9 cellular contexts compared by ENCODE assay signal in genomic region chr22:45578524-45579147, GRCh38.
DNase-seq lines count a peak whose midpoint lies in the region; ATAC-seq, FAIRE-seq and TF ChIP-seq lines count a peak whose summit lies in the region.
"Had no signal": no experiment of that assay in that cellular context is flagged by ENCODE, and none has a peak within 500 bp of the region (broad histone marks: within the 10 kb centered on the region; RNA-seq: fewer than 3 reads in every experiment).

No MANE protein-coding gene starts in this region.

- no peaks in the 10 kb centered on the region for H3K9me2 ChIP-seq in Loucy (replicated peaks; ENCODE audit: low read depth, low read length)

- no peak for TF ChIP-seq POLR2A in vagina (IDR thresholded peaks at IDR 0.05)

- intact Hi-C loops in kidney (cut with DNase I) (no loop called here), vagina (cut with DNase I) (loop anchor here (10.0 kb wide), 1 partner anchor 66 kb away; no protein-coding TSS in a partner anchor), pancreas (cut with DNase I) (no loop called here)

- ATAC-seq in pancreas = no peak
- no peak for ATAC-seq in HG02678 (IDR thresholded peaks at IDR 0.05; ENCODE audit: unreplicated experiment)

- no peaks in the 10 kb centered on the region for H3F3A ChIP-seq in Loucy (ENCODE audit: low read depth)

- peaks cover 45 to 90% (median 79%) of the 10 kb centered on the region in 10 experiments for H3K4me1 ChIP-seq in BLaER1 treated with 17β-estradiol and CSF1 and Interleukin-3, amounts not matched to agents 10 nM and 100 nM
- peaks cover 38% of the 10 kb centered on the region for H3K4me1 ChIP-seq in Loucy (ENCODE audit: insufficient read depth, low read length, poor library complexity, severe bottlenecking)
- no peaks in the 10 kb centered on the region for H3K4me1 ChIP-seq in kidney (ENCODE audit: control insufficient read depth in 1 of 2, insufficient read depth in 1 of 2, low read depth in 1 of 2, low read length in 2 of 2)
- peaks cover 49% of the 10 kb centered on the region for H3K4me1 ChIP-seq in vagina
- H3K4me1 ChIP-seq in pancreas = no peaks in the 10 kb centered on the region

- H3K36me3 ChIP-seq in BLaER1 treated with 17β-estradiol and CSF1 and Interleukin-3, amounts not matched to agents 10 nM and 100 nM = no peaks in the 10 kb centered on the region
- H3K36me3 ChIP-seq in Loucy (ENCODE audit: insufficient read depth, low read length) (no peaks in the 10 kb centered on the region), kidney (ENCODE audit: control insufficient read depth in 1 of 2, insufficient read depth in 2 of 2, low read length in 2 of 2) (no peaks in the 10 kb centered on the region), vagina (peaks cover 0 to 53% of the 10 kb centered on the region in 2 donors), pancreas (no peaks in the 10 kb centered on the region)
- H3K36me3 ChIP-seq: BE2C had no signal

- WGBS in pancreas, 2 donors = 71 to 82% methylated on average over 7 of the region's 7 CpGs

- FAIRE-seq in kidney (lab: Jason Lieb, UNC) (no peak), pancreas (lab: Jason Lieb, UNC) (no peak)

- no peaks in the 10 kb centered on the region for H3K79me2 ChIP-seq in Loucy (ENCODE audit: insufficient read depth, low read length)

- peaks cover 0 to 40% (median 0%) of the 10 kb centered on the region in 11 experiments; a peak in 9 of 22 replicates for H3K27me3 ChIP-seq in BLaER1 treated with 17β-estradiol and CSF1 and Interleukin-3, amounts not matched to agents 10 nM and 100 nM
- H3K27me3 ChIP-seq in Loucy (ENCODE audit: insufficient read depth, low read length, poor library complexity, severe bottlenecking) (no peaks in the 10 kb centered on the region), vagina (no peaks in the 10 kb centered on the region), pancreas (peaks cover 0 to 5% (median 0%) of the 10 kb centered on the region in 4 donors)
- H3K27me3 ChIP-seq: BE2C had no signal

- H3K9me3 ChIP-seq in BLaER1 treated with 17β-estradiol and CSF1 and Interleukin-3, amounts not matched to agents 10 nM and 100 nM (replicated peaks in 1 of 11) = no peaks in the 10 kb centered on the region
- H3K9me3 ChIP-seq in Loucy (ENCODE audit: insufficient read depth, low read depth, low read length) (no peaks in the 10 kb centered on the region), kidney (ENCODE audit: control insufficient read depth in 1 of 2, low read length in 2 of 2) (no peaks in the 10 kb centered on the region), vagina (no peaks in the 10 kb centered on the region), pancreas (no peaks in the 10 kb centered on the region)
- H3K9me3 ChIP-seq: BE2C had no signal

- no peak for TF ChIP-seq CTCF in Loucy (conservative IDR thresholded peaks at IDR 0.05; ENCODE audit: low read length)
- no peak for TF ChIP-seq CTCF in kidney (IDR thresholded peaks at IDR 0.05; ENCODE audit: borderline replicate concordance, extremely low read depth, insufficient read depth)
- no peak for TF ChIP-seq CTCF in vagina (IDR thresholded peaks at IDR 0.05)
- TF ChIP-seq CTCF in pancreas (IDR thresholded peaks at IDR 0.05) = no peak

- peaks cover 0 to 65% (median 28%) of the 10 kb centered on the region in 11 experiments; a peak in 16 of 22 replicates for H4K20me1 ChIP-seq in BLaER1 treated with 17β-estradiol and CSF1 and Interleukin-3, amounts not matched to agents 10 nM and 100 nM
- no peaks in the 10 kb centered on the region for H4K20me1 ChIP-seq in Loucy (ENCODE audit: insufficient read depth, low read length, poor library complexity, severe bottlenecking)

- H3K4me2 ChIP-seq in BLaER1 treated with 17β-estradiol and CSF1 and Interleukin-3, amounts not matched to agents 10 nM and 100 nM = peak overlapping the region in 6 of 11 experiments; percentile 40 to 88 (median 50); a peak in 6 of 22 replicates
- peak overlapping the region; percentile 69 for H3K4me2 ChIP-seq in Loucy (ENCODE audit: low read depth, low read length, poor library complexity, severe bottlenecking)
- H3K4me2 ChIP-seq: GM23338 had no signal

- no peak overlapping the region for H3K9ac ChIP-seq in BLaER1 treated with 17β-estradiol and CSF1 and Interleukin-3, amounts not matched to agents 10 nM and 100 nM
- peak overlapping the region; percentile 13 for H3K9ac ChIP-seq in Loucy (ENCODE audit: low read depth, low read length, poor library complexity, severe bottlenecking)
- no peak overlapping the region for H3K9ac ChIP-seq in kidney (ENCODE audit: low read length in 2 of 2)

- DNase-seq in kidney (peak; percentile 46), vagina (ENCODE audit: extremely low spot score in 2 of 2) (no peak), pancreas (no peak)
- no peak for DNase-seq in activated CD4-positive, alpha-beta T cell treated with anti-CD3 and anti-CD28 coated beads, Interleukin-2, amount 50 U/mL, for 4 hours

- H3K27ac ChIP-seq in BLaER1 treated with 17β-estradiol and CSF1 and Interleukin-3, amounts not matched to agents 10 nM and 100 nM = no peak overlapping the region
- H3K27ac ChIP-seq in kidney (ENCODE audit: low read depth in 2 of 2, low read length in 2 of 2) (no peak overlapping the region), vagina (peak overlapping the region; percentile 20), pancreas (no peak overlapping the region)

- H3K4me3 ChIP-seq in BLaER1 treated with 17β-estradiol and CSF1 and Interleukin-3, amounts not matched to agents 10 nM and 100 nM = no peak overlapping the region
- H3K4me3 ChIP-seq in Loucy (ENCODE audit: low read length, poor library complexity, severe bottlenecking) = no peak overlapping the region
- H3K4me3 ChIP-seq in kidney (ENCODE audit: low read length in 2 of 2) = no peak overlapping the region
- H3K4me3 ChIP-seq in vagina = no peak overlapping the region
- H3K4me3 ChIP-seq in pancreas = no peak overlapping the region
- H3K4me3 ChIP-seq: GM23338 had no signal

- peak overlapping the region; percentile 54; the same call in 1 of the 2 replicates for H2AFZ ChIP-seq in Loucy (ENCODE audit: low read length)
- H2AFZ ChIP-seq: GM23338 had no signal
